In genomic region chr7:82615527-82615926, GRCh38 we compare ENCODE assay signal across 10 cellular contexts.
DNase-seq lines count a peak whose midpoint lies in the region; ATAC-seq and TF ChIP-seq lines count a peak whose summit lies in the region.
"Had no signal": no experiment of that assay in that cellular context is flagged by ENCODE, and none has a peak within 500 bp of the region (broad histone marks: within the 10 kb centered on the region; RNA-seq: fewer than 3 reads in every experiment).

No MANE protein-coding gene starts in this region.

- no peak overlapping the region for H2AFZ ChIP-seq in OCI-LY7 (ENCODE audit: low read length)

- no peaks in the 10 kb centered on the region for H3K36me3 ChIP-seq in right atrium auricular region
- H3K36me3 ChIP-seq in OCI-LY7 (ENCODE audit: insufficient read depth, low read length) = no peaks in the 10 kb centered on the region

- BruUV-seq in OCI-LY7 (replicated peaks; lab: Mats Ljungman, UMichigan) = no TSS peak

- no peaks in the 10 kb centered on the region for H3K27me3 ChIP-seq in right atrium auricular region

- POLR2A ChIA-PET in OCI-LY7 (lab: Charles Lee) = interaction anchor here (0.7 to 1.2 kb wide), 2 partner anchors 10 to 282 kb away, joined by 3 to 4 read pairs; no protein-coding TSS in a partner anchor

- DNase-seq in left ventricle myocardium superior (no peak), right atrium auricular region (ENCODE audit: low spot score) (no peak), OCI-LY7 (ENCODE audit: low spot score) (peak; percentile 10), AG08396 (ENCODE audit: low spot score) (no peak), mucosa of gallbladder (ENCODE audit: low spot score) (no peak)
- DNase-seq in activated naive CD4-positive, alpha-beta T cell treated with anti-CD3 and anti-CD28 coated beads, Interleukin-2, amount 50 U/mL, for 16 hours = no peak
- DNase-seq in activated naive CD4-positive, alpha-beta T cell (lab: John Stamatoyannopoulos, UW) = no peak
- DNase-seq: activated gamma-delta T cell treated with Interleukin-2 at 50 U/mL for 16 hours, NCI-H774 had no signal

- H3K27ac ChIP-seq in right atrium auricular region (no peak overlapping the region), OCI-LY7 (ENCODE audit: low read depth, low read length, poor library complexity, severe bottlenecking) (no peak overlapping the region)

- H3K4me1 ChIP-seq in right atrium auricular region (no peaks in the 10 kb centered on the region), OCI-LY7 (ENCODE audit: insufficient read depth, low read length, poor library complexity, severe bottlenecking) (no peaks in the 10 kb centered on the region)

- H3K9me2 ChIP-seq in OCI-LY7 (ENCODE audit: insufficient read depth, low read length) = no peaks in the 10 kb centered on the region

- no peaks in the 10 kb centered on the region for H3K79me2 ChIP-seq in OCI-LY7 (ENCODE audit: insufficient read depth, low read depth, low read length)

- H4K20me1 ChIP-seq in OCI-LY7 (ENCODE audit: insufficient read depth, low read length) = no peaks in the 10 kb centered on the region

- no peak overlapping the region for H3K4me2 ChIP-seq in OCI-LY7 (ENCODE audit: low read length)

- no peak overlapping the region for H3K4me3 ChIP-seq in right atrium auricular region
- no peak overlapping the region for H3K4me3 ChIP-seq in OCI-LY7 (ENCODE audit: low read depth, low read length, poor library complexity, severe bottlenecking)

- TF ChIP-seq CTCF in right atrium auricular region (IDR thresholded peaks at IDR 0.05) = no peak
- no peak for TF ChIP-seq CTCF in OCI-LY7 (conservative IDR thresholded peaks at IDR 0.05; ENCODE audit: low read length)

- H3K9me3 ChIP-seq in right atrium auricular region (no peaks in the 10 kb centered on the region), OCI-LY7 (ENCODE audit: low read length) (no peaks in the 10 kb centered on the region)

- CTCF ChIA-PET in OCI-LY7 (lab: Charles Lee; ENCODE audit: unreplicated experiment) = no interaction called here

- peak; percentile 54 for ATAC-seq in left ventricle myocardium superior
- peak; percentile 72 for ATAC-seq in HG03045 (IDR thresholded peaks at IDR 0.05; ENCODE audit: unreplicated experiment)

- intact Hi-C loops in left ventricle myocardium superior (cut with micrococcal nuclease) (no loop called here), OCI-LY7 (cut with micrococcal nuclease; ENCODE audit: unreplicated experiment) (no loop called here)
